9 cellular contexts compared by ENCODE assay signal in the genomic region with DNA sequence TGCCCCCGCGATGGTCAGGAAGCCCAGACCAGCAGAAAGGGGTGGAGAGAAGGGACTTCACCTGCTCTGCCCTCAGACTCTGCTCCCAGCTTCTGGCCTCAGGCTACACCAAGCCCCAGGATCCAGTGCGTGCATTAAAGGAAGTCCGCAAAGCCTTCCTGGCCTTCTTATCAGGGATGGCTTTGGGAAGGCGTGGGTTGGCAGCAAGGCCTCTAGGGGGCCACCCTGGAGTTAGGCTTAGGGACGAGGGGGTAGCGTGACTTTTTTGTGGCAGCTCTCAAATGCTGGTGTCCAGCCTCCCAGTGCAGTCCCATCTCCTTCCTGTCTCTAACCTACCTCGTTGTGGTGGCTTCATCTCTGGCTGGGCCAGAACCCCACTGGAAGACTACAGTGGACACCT. TPM values are rescaled to one million over a fixed set of nuclear protein-coding genes. Genes with fewer than 3 reads are reported as not detected.
DNase-seq lines count a peak whose midpoint lies in the region; ATAC-seq and TF ChIP-seq lines count a peak whose summit lies in the region.
"Had no signal": no experiment of that assay in that cellular context is flagged by ENCODE, and none has a peak within 500 bp of the region (broad histone marks: within the 10 kb centered on the region; RNA-seq: fewer than 3 reads in every experiment).

No MANE protein-coding gene starts in this region.

- no peak overlapping the region for H2BK12ac ChIP-seq in mesenchymal stem cell (ENCODE audit: low read length in 2 of 2)

- H4K8ac ChIP-seq in mesenchymal stem cell (ENCODE audit: low read length), result no peak overlapping the region

- no TSS peak for BruUV-seq in Caco-2 (replicated peaks; lab: Mats Ljungman, UMichigan)

- H3K36me3 ChIP-seq in Caco-2 (ENCODE audit: control insufficient read depth, insufficient read depth, low read length) (no peaks in the 10 kb centered on the region), mesenchymal stem cell (ENCODE audit: control insufficient read depth in 1 of 2, insufficient read depth in 2 of 2, low read depth in 1 of 2, low read length in 2 of 2) (no peaks in the 10 kb centered on the region), upper lobe of left lung (no peaks in the 10 kb centered on the region)

- no peak overlapping the region for H2BK120ac ChIP-seq in mesenchymal stem cell (ENCODE audit: low read depth, low read length)

- H3K36me3 Mint-ChIP-seq in Caco-2 (ENCODE audit: insufficient read depth, unreplicated experiment), result no peaks in the 10 kb centered on the region
- no peaks in the 10 kb centered on the region for H3K36me3 Mint-ChIP-seq in HFFc6 (ENCODE audit: low read depth)
- no peaks in the 10 kb centered on the region for H3K36me3 Mint-ChIP-seq in CD4-positive, alpha-beta T cell (ENCODE audit: low read depth)

- POLR2A ChIA-PET in Caco-2 (lab: Charles Lee), result no interaction called here
- POLR2A ChIA-PET in CD4-positive, alpha-beta T cell (lab: Charles Lee), result no interaction called here

- H3K27ac Mint-ChIP-seq in Caco-2 (ENCODE audit: unreplicated experiment) (no peak overlapping the region), HFFc6 (no peak overlapping the region)
- no peak overlapping the region for H3K27ac Mint-ChIP-seq in CD4-positive, alpha-beta T cell

- no peak overlapping the region for H2BK5ac ChIP-seq in mesenchymal stem cell (ENCODE audit: low read depth, low read length, poor library complexity, severe bottlenecking)

- no peak for TF ChIP-seq POLR2A in upper lobe of left lung (IDR thresholded peaks at IDR 0.05)

- H3K23ac ChIP-seq in mesenchymal stem cell (ENCODE audit: low read length in 2 of 2), result no peak overlapping the region

- no peak for TF ChIP-seq EP300 in upper lobe of left lung (IDR thresholded peaks at IDR 0.05)

- no peak overlapping the region for H3K14ac ChIP-seq in mesenchymal stem cell (ENCODE audit: low read length in 2 of 2)

- no peaks in the 10 kb centered on the region for H3K4me1 ChIP-seq in Caco-2
- H3K4me1 ChIP-seq in mesenchymal stem cell (ENCODE audit: control insufficient read depth, insufficient read depth, low read depth, low read length), result no peaks in the 10 kb centered on the region
- peaks cover 8 to 30% (median 13%) of the 10 kb centered on the region in 4 donors for H3K4me1 ChIP-seq in upper lobe of left lung

- H3K9me3 ChIP-seq in Caco-2, result no peaks in the 10 kb centered on the region
- H3K9me3 ChIP-seq in mesenchymal stem cell (ENCODE audit: control insufficient read depth, low read length), result no peaks in the 10 kb centered on the region
- no peaks in the 10 kb centered on the region for H3K9me3 ChIP-seq in CD4-positive, alpha-beta T cell (ENCODE audit: control insufficient read depth, low read length)
- H3K9me3 ChIP-seq in upper lobe of left lung, result no peaks in the 10 kb centered on the region

- no peak overlapping the region for H4K91ac ChIP-seq in mesenchymal stem cell (ENCODE audit: low read length)

- H3K27me3 Mint-ChIP-seq in Caco-2 (ENCODE audit: insufficient read depth, unreplicated experiment) (no peaks in the 10 kb centered on the region), HFFc6 (ENCODE audit: insufficient read depth) (peaks cover 3% of the 10 kb centered on the region)
- no peaks in the 10 kb centered on the region for H3K27me3 Mint-ChIP-seq in CD4-positive, alpha-beta T cell

- H2AFZ ChIP-seq in mesenchymal stem cell (ENCODE audit: low read depth, low read length), result no peak overlapping the region

- no peak overlapping the region for H2AK5ac ChIP-seq in mesenchymal stem cell (ENCODE audit: low read length, severe bottlenecking)

- H3K4ac ChIP-seq in mesenchymal stem cell (ENCODE audit: low read depth in 1 of 2, low read length in 2 of 2), result no peak overlapping the region

- H3K4me3 ChIP-seq in Caco-2 (ENCODE audit: low read depth, low read length) (no peak overlapping the region), astrocyte of the spinal cord (ENCODE audit: low read depth, low read length) (no peak overlapping the region), mesenchymal stem cell (ENCODE audit: insufficient read depth in 1 of 2, low read depth in 1 of 2, low read length in 2 of 2) (no peak overlapping the region), upper lobe of left lung (no peak overlapping the region)

- H3K4me2 ChIP-seq in mesenchymal stem cell (ENCODE audit: low read length, poor library complexity, severe bottlenecking), result no peak overlapping the region

- H3K27me3 ChIP-seq in Caco-2 (replicated peaks; ENCODE audit: control insufficient read depth, insufficient read depth, low read length) (no peaks in the 10 kb centered on the region), mesenchymal stem cell (ENCODE audit: control insufficient read depth in 1 of 2, insufficient read depth in 1 of 2, low read length in 2 of 2) (peaks cover 0 to 2% of the 10 kb centered on the region in 2 experiments), upper lobe of left lung (no peaks in the 10 kb centered on the region)
- H3K27me3 ChIP-seq in CD4-positive, alpha-beta T cell (ENCODE audit: control insufficient read depth, insufficient read depth, low read length), result no peaks in the 10 kb centered on the region

- no peaks in the 10 kb centered on the region for H3K9me3 Mint-ChIP-seq in Caco-2 (ENCODE audit: unreplicated experiment)
- H3K9me3 Mint-ChIP-seq in HFFc6, result no peaks in the 10 kb centered on the region
- no peaks in the 10 kb centered on the region for H3K9me3 Mint-ChIP-seq in CD4-positive, alpha-beta T cell

- H3K4me3 Mint-ChIP-seq in Caco-2 (ENCODE audit: unreplicated experiment) (no peak overlapping the region), HFFc6 (no peak overlapping the region)
- H3K4me3 Mint-ChIP-seq in CD4-positive, alpha-beta T cell, result no peak overlapping the region

- H3K4me1 Mint-ChIP-seq in Caco-2 (ENCODE audit: low read depth, unreplicated experiment) (no peaks in the 10 kb centered on the region), HFFc6 (ENCODE audit: low read depth) (peaks cover 6% of the 10 kb centered on the region; the same call in 1 of the 2 replicates)
- H3K4me1 Mint-ChIP-seq in CD4-positive, alpha-beta T cell (ENCODE audit: low read depth), result no peaks in the 10 kb centered on the region

- no peak for ATAC-seq in CD4-positive, alpha-beta T cell (ENCODE audit: poor library complexity)
- ATAC-seq in HG03045 (IDR thresholded peaks at IDR 0.05; ENCODE audit: unreplicated experiment), result no peak
- no peak for ATAC-seq in upper lobe of left lung (ENCODE audit: low FRiP score in 2 of 2)

- H3K9ac ChIP-seq in mesenchymal stem cell (ENCODE audit: low read length), result no peak overlapping the region

- H3K27ac ChIP-seq in mesenchymal stem cell (ENCODE audit: low read length, poor library complexity, severe bottlenecking) (no peak overlapping the region), upper lobe of left lung (no peak overlapping the region)
- H3K27ac ChIP-seq in CD4-positive, alpha-beta T cell (ENCODE audit: low read depth, low read length), result no peak overlapping the region

- DNase-seq in Caco-2 (peak in 1 of 2 experiments; percentile 34), HFFc6 (no peak), astrocyte of the spinal cord (ENCODE audit: low read depth, low spot score) (no peak), mesenchymal stem cell (peak; percentile 9), upper lobe of left lung (no peak)
- no peak for DNase-seq in CD4-positive, alpha-beta T cell
- no peak for DNase-seq in stimulated activated CD4-positive, alpha-beta T cell treated with anti-CD3 and anti-CD28 coated beads, Interleukin-1b, Interleukin-23, amount 100 ng/mL, for 48 hours
- DNase-seq: activated CD4-positive, alpha-beta T cell treated with anti-CD3 and anti-CD28 coated beads, Interleukin-2, amount 50 U/mL, for 48 hours had no signal

- intact Hi-C loops in Caco-2 (cut with micrococcal nuclease; ENCODE audit: unreplicated experiment), result no loop called here
- intact Hi-C loops in CD4-positive, alpha-beta T cell (cut with DNase I, micrococcal nuclease), result no loop called here

- in situ Hi-C loops in astrocyte of the spinal cord (cut with HindIII; ENCODE audit: low sequenced_read_pairs), result no loop called here

- 81% methylated on average over 8 of the region's 8 CpGs for WGBS in mesenchymal stem cell
- WGBS in upper lobe of left lung, 2 donors, result 64 to 82% methylated on average over 6 to 8 of the region's 8 CpGs

- H3K18ac ChIP-seq in mesenchymal stem cell (ENCODE audit: low read depth in 1 of 2, low read length in 2 of 2), result no peak overlapping the region

- CTCF ChIA-PET in Caco-2 (lab: Charles Lee), result interaction anchor here (0.5 to 2.0 kb wide), 2 partner anchors 17 to 608 kb away, joined by 3 to 4 read pairs; no protein-coding TSS in a partner anchor
- CTCF ChIA-PET in CD4-positive, alpha-beta T cell (lab: Charles Lee), result no interaction called here

- H3K79me1 ChIP-seq in mesenchymal stem cell (replicated peaks; ENCODE audit: low read length, poor library complexity, severe bottlenecking), result no peaks in the 10 kb centered on the region

- peak; percentile 24 to 38 for TF ChIP-seq CTCF in Caco-2 (IDR thresholded peaks at IDR 0.05; ENCODE audit: insufficient read depth in 1 of 2, low read depth in 1 of 2, low read length in 1 of 2, severe bottlenecking in 1 of 2, unreplicated experiment in 1 of 2)
- TF ChIP-seq CTCF in HFFc6 (IDR thresholded peaks at IDR 0.05), result peak; percentile 65
- TF ChIP-seq CTCF in astrocyte of the spinal cord (IDR thresholded peaks at IDR 0.05; ENCODE audit: low read depth, low read length), result peak; percentile 44
- no peak for TF ChIP-seq CTCF in CD4-positive, alpha-beta T cell (IDR thresholded peaks at IDR 0.05)
- TF ChIP-seq CTCF in upper lobe of left lung (IDR thresholded peaks at IDR 0.05), result peak in 2 of 6 experiments; percentile 19 to 26

- no peak overlapping the region for H2BK15ac ChIP-seq in mesenchymal stem cell (ENCODE audit: low read depth, poor library complexity, severe bottlenecking)

RNA-seq across cellular contexts. Expression of gene RPL29, which starts 18.9 kb away (rescaled TPM):
- total RNA-seq in Caco-2 (2022) (976 and 995 TPM in 2 replicates), upper lobe of left lung (1,000 to 10,000 TPM in 1 of 6 donors, 100 to 1,000 TPM in 5; 306 to 1,159 (median 770) TPM)
- 1,000 to 10,000 TPM; 1,011 to 1,270 (median 1,111) TPM for total RNA-seq in HFFc6 (2021; fragmentation: NEBNext Ultra II Directional; extraction: Animal tissue kit (Norgen Biotek cat#: 25700))
- polyA plus RNA-seq in mesenchymal stem cell (2013, experiment 1 of 2), result 1,869 TPM
- 1,864 TPM for polyA plus RNA-seq in mesenchymal stem cell (2013, experiment 2 of 2)
- total RNA-seq in CD4-positive, alpha-beta T cell, result 1,000 to 10,000 TPM; 1,843 to 1,901 TPM

RNA-seq across cellular contexts. Expression of gene ACY1, which starts 31.3 kb away (rescaled TPM):
- total RNA-seq in Caco-2 (2022), result 62.4 and 67.9 TPM in 2 replicates
- total RNA-seq in HFFc6 (2021; fragmentation: NEBNext Ultra II Directional; extraction: Animal tissue kit (Norgen Biotek cat#: 25700)), result 10 to 100 TPM; 40.0 to 49.2 (median 41.5) TPM
- 14.0 TPM for polyA plus RNA-seq in mesenchymal stem cell (2013, experiment 1 of 2)
- 14.7 TPM for polyA plus RNA-seq in mesenchymal stem cell (2013, experiment 2 of 2)
- total RNA-seq in CD4-positive, alpha-beta T cell, result 1 to 10 TPM; 4.9 TPM
- total RNA-seq in upper lobe of left lung, result 10 to 100 TPM; 17.4 to 65.0 (median 35.9) TPM

RNA-seq across cellular contexts. Expression of gene ABHD14A, which starts 39.7 kb away (rescaled TPM):
- total RNA-seq in Caco-2 (2022) (14.0 and 16.3 TPM in 2 replicates), upper lobe of left lung (10 to 100 TPM; 15.7 to 44.5 (median 26.3) TPM)
- 10 to 100 TPM; 10.5 to 13.2 (median 11.0) TPM for total RNA-seq in HFFc6 (2021; fragmentation: NEBNext Ultra II Directional; extraction: Animal tissue kit (Norgen Biotek cat#: 25700))
- 19.9 TPM for polyA plus RNA-seq in mesenchymal stem cell (2013, experiment 1 of 2)
- 19.9 TPM for polyA plus RNA-seq in mesenchymal stem cell (2013, experiment 2 of 2)
- total RNA-seq in CD4-positive, alpha-beta T cell, result 10 to 100 TPM in 1 of 2 experiments, 1 to 10 TPM in 1; 9.5 to 10.6 TPM

RNA-seq across cellular contexts. Expression of gene ABHD14B, which starts 40.8 kb away (rescaled TPM):
- total RNA-seq in Caco-2 (2022), result 26.8 and 29.0 TPM in 2 replicates
- total RNA-seq in HFFc6 (2021; fragmentation: NEBNext Ultra II Directional; extraction: Animal tissue kit (Norgen Biotek cat#: 25700)), result 10 to 100 TPM; 29.6 to 39.3 (median 33.9) TPM
- 15.5 TPM for polyA plus RNA-seq in mesenchymal stem cell (2013, experiment 1 of 2)
- 15.1 TPM for polyA plus RNA-seq in mesenchymal stem cell (2013, experiment 2 of 2)
- 10 to 100 TPM; 52.4 to 58.2 TPM for total RNA-seq in CD4-positive, alpha-beta T cell
- 10 to 100 TPM; 35.6 to 62.6 (median 50.0) TPM for total RNA-seq in upper lobe of left lung

RNA-seq across cellular contexts. Expression of gene DUSP7, which starts 41.8 kb away (rescaled TPM):
- total RNA-seq in Caco-2 (2022) (8.4 and 9.9 TPM in 2 replicates), upper lobe of left lung (10 to 100 TPM; 24.1 to 49.1 (median 35.3) TPM)
- total RNA-seq in HFFc6 (2021; fragmentation: NEBNext Ultra II Directional; extraction: Animal tissue kit (Norgen Biotek cat#: 25700)), result 10 to 100 TPM; 31.7 to 43.3 (median 37.4) TPM
- polyA plus RNA-seq in mesenchymal stem cell (2013, experiment 1 of 2), result 30.5 TPM
- polyA plus RNA-seq in mesenchymal stem cell (2013, experiment 2 of 2), result 30.2 TPM
- total RNA-seq in CD4-positive, alpha-beta T cell, result 1 to 10 TPM; 4.8 to 5.2 TPM
